1 cellular context compared by ENCODE assay signal in genomic region chr9:81632599-81632998, GRCh38.
TF ChIP-seq lines count a peak whose summit lies in the region.

No MANE protein-coding gene starts in this region.

TF ChIP-seq in SK-N-SH, 30 proteins besides CTCF, POLR2A, EP300 and RAD21 (continued from another document):
- TF ChIP-seq PBX3 (IDR thresholded peaks at IDR 0.05), result peak; percentile 30; the same call in 1 of the 2 replicates
- peak; percentile 55 for TF ChIP-seq JUND (IDR thresholded peaks at IDR 0.05)
- 0 out of 2 replicates have a peak, but pooled peaks have one; percentile 20 for TF ChIP-seq FOXM1 (IDR thresholded peaks at IDR 0.05; ENCODE audit: low read depth)
- no peak for TF ChIP-seq GATA2 (CRISPR knock-in tag; IDR thresholded peaks at IDR 0.05)
- no peak for TF ChIP-seq SIN3A (IDR thresholded peaks at IDR 0.05; ENCODE audit: borderline replicate concordance, low read depth, low read length)
- TF ChIP-seq FOSL2 (IDR thresholded peaks at IDR 0.05; ENCODE audit: borderline replicate concordance, low read depth), result no peak; the same call in 1 of the 2 replicates
- no peak for TF ChIP-seq TAF1 (IDR thresholded peaks at IDR 0.05; ENCODE audit: borderline replicate concordance, low read depth, low read length)
- TF ChIP-seq YY1 (IDR thresholded peaks at IDR 0.05; ENCODE audit: low read depth), result no peak
- TF ChIP-seq MEF2A (IDR thresholded peaks at IDR 0.05; ENCODE audit: borderline replicate concordance, low read depth), result peak; percentile 64; the same call in 1 of the 2 replicates
- no peak for TF ChIP-seq ZBTB33 (IDR thresholded peaks at IDR 0.05; ENCODE audit: borderline replicate concordance, low read depth)
TF ChIP-seq in SK-N-SH: peak in this region for 6.
